In the genomic region with DNA sequence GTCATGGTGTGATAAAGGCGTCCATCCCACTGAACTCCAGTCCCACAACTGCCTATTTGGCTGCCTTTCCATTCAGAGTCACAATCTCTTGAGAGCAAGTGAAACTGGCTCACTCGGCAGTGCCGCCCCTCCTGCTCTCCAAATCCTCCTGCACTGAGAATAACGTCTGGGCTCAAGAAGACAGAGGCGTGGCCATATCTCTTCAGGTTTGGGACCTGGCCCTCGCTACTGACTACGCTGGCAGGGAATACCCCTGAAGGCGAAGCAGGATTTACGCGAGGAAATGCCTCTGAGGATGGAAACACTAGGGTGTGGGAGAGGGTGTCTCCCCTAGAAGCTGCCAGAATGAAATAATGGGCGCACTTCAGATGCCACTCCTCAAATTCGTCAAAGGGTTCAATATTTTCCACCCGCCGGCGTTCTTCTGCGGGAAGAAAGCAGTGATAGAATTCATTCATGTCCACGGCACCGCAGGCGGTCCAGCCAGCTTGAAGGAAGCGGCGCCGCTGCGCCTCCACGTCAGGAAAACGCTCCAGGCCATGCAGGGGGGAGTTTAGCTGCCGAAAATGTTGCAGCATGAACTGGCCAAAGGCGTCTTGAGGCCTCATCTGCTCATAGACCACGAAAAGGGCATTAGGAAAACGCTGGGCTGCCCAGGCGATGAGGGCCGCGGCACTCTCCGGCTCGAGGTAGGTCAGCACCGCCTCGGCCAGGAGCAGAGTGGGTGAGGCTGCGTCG, we compare ENCODE assay signal across 8 cellular contexts. TPM values are rescaled to one million over a fixed set of nuclear protein-coding genes. Genes with fewer than 3 reads are reported as not detected.
DNase-seq lines count a peak whose midpoint lies in the region; ATAC-seq and TF ChIP-seq lines count a peak whose summit lies in the region.

No MANE protein-coding gene starts in this region.

- H3K9me3 Mint-ChIP-seq in T-cell (no peaks in the 10 kb centered on the region), endodermal cell (no peaks in the 10 kb centered on the region)

- H3K4me1 Mint-ChIP-seq in T-cell (peaks cover 30 to 49% (median 39%) of the 10 kb centered on the region in 3 donors), endodermal cell (peaks cover 24% of the 10 kb centered on the region)

- peak overlapping the region; percentile 73 for H3K9ac ChIP-seq in endodermal cell (ENCODE audit: extremely low read depth, low read length, poor library complexity, severe bottlenecking)
- peak overlapping the region; percentile 79 for H3K9ac ChIP-seq in mucosa of stomach (ENCODE audit: low read length)

- H3K9me3 ChIP-seq in endodermal cell (ENCODE audit: control insufficient read depth, low read length) (no peaks in the 10 kb centered on the region), mucosa of stomach (ENCODE audit: control insufficient read depth, low read length) (no peaks in the 10 kb centered on the region)

- H3K4me3 ChIP-seq in endodermal cell (ENCODE audit: low read length) (peak overlapping the region; percentile 92), mucosa of stomach (ENCODE audit: low read length) (peak overlapping the region; percentile 100), urinary bladder (ENCODE audit: low read depth, low read length) (peak overlapping the region; percentile 86)

- CTCF ChIA-PET in T-cell (lab: Charles Lee), result no interaction called here

- H3K4me1 ChIP-seq in endodermal cell (ENCODE audit: control insufficient read depth, insufficient read depth, low read length), result peaks cover 8% of the 10 kb centered on the region
- peaks cover 19% of the 10 kb centered on the region for H3K4me1 ChIP-seq in mucosa of stomach (ENCODE audit: control insufficient read depth, insufficient read depth, low read length)
- no peaks in the 10 kb centered on the region for H3K4me1 ChIP-seq in urinary bladder (ENCODE audit: insufficient read depth)

- H3K27ac Mint-ChIP-seq in T-cell (peak overlapping the region; percentile 94 to 99), endodermal cell (peak overlapping the region; percentile 98)

- no peaks in the 10 kb centered on the region for H3K27me3 Mint-ChIP-seq in T-cell
- peaks cover 13% of the 10 kb centered on the region for H3K27me3 Mint-ChIP-seq in endodermal cell (ENCODE audit: insufficient read depth)

- ATAC-seq in T-cell (replicated peaks in 1 of 4), result no peak

- WGBS in endodermal cell (ENCODE audit: insufficient coverage in 1 of 2, insufficient read length in 1 of 2), 2 experiments, result 21 to 23% methylated on average over 34 to 38 of the region's 38 CpGs
- 12% methylated on average over 38 of the region's 38 CpGs for WGBS in urinary bladder

- peak; percentile 40 for DNase-seq in NCI-H82 (lab: John Stamatoyannopoulos, UW)
- no peak for DNase-seq in NCI-H82 treated with DMSO at 0.1 percent for 48 hours (lab: John Stamatoyannopoulos, UW; ENCODE audit: unreplicated experiment)
- peak in 8 of 34 experiments; percentile 0 to 9 (median 3) for DNase-seq in T-cell
- peak; percentile 70 for DNase-seq in endodermal cell
- no peak for DNase-seq in NCI-H2029 treated with DMSO at 0.1 percent for 48 hours (lab: John Stamatoyannopoulos, UW)
- DNase-seq in NK-92 (lab: John Stamatoyannopoulos, UW; ENCODE audit: unreplicated experiment), result no peak

- no peak for TF ChIP-seq CTCF in endodermal cell (conservative IDR thresholded peaks at IDR 0.05)

- POLR2A ChIA-PET in T-cell (lab: Charles Lee), result interaction anchor here in 1 of 2 donors (1.0 kb wide), 1 partner anchor 223 kb away, joined by 3 read pairs; no protein-coding TSS in a partner anchor

- H3K27me3 ChIP-seq in endodermal cell (ENCODE audit: control insufficient read depth, insufficient read depth, low read length, poor library complexity, severe bottlenecking), result peaks cover 11% of the 10 kb centered on the region
- H3K27me3 ChIP-seq in mucosa of stomach (ENCODE audit: control insufficient read depth, insufficient read depth, low read length), result no peaks in the 10 kb centered on the region

- peak overlapping the region; percentile 90 for H3K27ac ChIP-seq in endodermal cell (ENCODE audit: low read depth, low read length)
- peak overlapping the region; percentile 90 for H3K27ac ChIP-seq in urinary bladder (ENCODE audit: low read depth)

- H3K4me3 Mint-ChIP-seq in T-cell (peak overlapping the region; percentile 92 to 96 (median 95)), endodermal cell (peak overlapping the region; percentile 91)

- H3K36me3 Mint-ChIP-seq in T-cell (peaks cover 24% of the 10 kb centered on the region), endodermal cell (ENCODE audit: low read depth) (peaks cover 13% of the 10 kb centered on the region)

- peaks cover 17% of the 10 kb centered on the region for H3K36me3 ChIP-seq in endodermal cell (ENCODE audit: control insufficient read depth, insufficient read depth, low read length)
- H3K36me3 ChIP-seq in mucosa of stomach (ENCODE audit: control insufficient read depth, insufficient read depth, low read length), result no peaks in the 10 kb centered on the region
- H3K36me3 ChIP-seq in urinary bladder (ENCODE audit: insufficient read depth), result no peaks in the 10 kb centered on the region

RNA-seq across cellular contexts. Expression of a gene that starts 1.0 kb away (rescaled TPM):
- total RNA-seq in T-cell (10 to 100 TPM in 3 of 5 donors, 1 to 10 TPM in 2; 9.3 to 13.6 (median 10.7) TPM), endodermal cell (10 to 100 TPM; 12.6 to 13.2 TPM), urinary bladder (8.0 TPM)
- polyA plus RNA-seq in endodermal cell (2013, experiment 1 of 2), result 9.9 TPM
- polyA plus RNA-seq in endodermal cell (2013, experiment 2 of 2), result 10.1 TPM
- polyA plus RNA-seq in urinary bladder, result 5.5 TPM

RNA-seq across cellular contexts. Expression of a gene that starts 27.3 kb away (rescaled TPM):
- total RNA-seq in T-cell, result not detected
- not detected for total RNA-seq in endodermal cell
- not detected for polyA plus RNA-seq in endodermal cell (2013, experiment 1 of 2)
- not detected for polyA plus RNA-seq in endodermal cell (2013, experiment 2 of 2)
- not detected for total RNA-seq in urinary bladder
- polyA plus RNA-seq in urinary bladder, result not detected

RNA-seq across cellular contexts. Expression of a gene that starts 41.5 kb away (rescaled TPM):
- total RNA-seq in T-cell (10 to 100 TPM; 16.6 to 38.3 (median 32.2) TPM), endodermal cell (10 to 100 TPM; 44.3 to 45.1 TPM), urinary bladder (24.4 TPM)
- polyA plus RNA-seq in endodermal cell (2013, experiment 1 of 2), result 36.8 TPM
- polyA plus RNA-seq in endodermal cell (2013, experiment 2 of 2), result 33.1 TPM
- 11.9 TPM for polyA plus RNA-seq in urinary bladder

RNA-seq across cellular contexts. Expression of a gene that starts 41.5 kb away (rescaled TPM):
- total RNA-seq in T-cell, result 10 to 100 TPM; 10.4 to 24.3 (median 21.3) TPM
- 10 to 100 TPM; 19.3 to 20.0 TPM for total RNA-seq in endodermal cell
- 20.9 TPM for polyA plus RNA-seq in endodermal cell (2013, experiment 1 of 2)
- 19.5 TPM for polyA plus RNA-seq in endodermal cell (2013, experiment 2 of 2)
- 14.3 TPM for total RNA-seq in urinary bladder
- polyA plus RNA-seq in urinary bladder, result 9.7 TPM

Comparison
In these comparisons a context has a peak if more than half of its experiments do, and no peak if none do; other contexts are left out.
1. DNase-seq: peak in NCI-H82 (single experiment) and endodermal cell (single experiment); none in NCI-H82 treated with DMSO at 0.1 percent for 48 hours (single experiment), NCI-H2029 treated with DMSO at 0.1 percent for 48 hours (single experiment) and NK-92 (single experiment).
2. Peak in every context shown above with its lines, with median percentiles within 50 percentile points of each other: H3K4me3 ChIP-seq.